9 cellular contexts compared by ENCODE assay signal in the genomic region with DNA sequence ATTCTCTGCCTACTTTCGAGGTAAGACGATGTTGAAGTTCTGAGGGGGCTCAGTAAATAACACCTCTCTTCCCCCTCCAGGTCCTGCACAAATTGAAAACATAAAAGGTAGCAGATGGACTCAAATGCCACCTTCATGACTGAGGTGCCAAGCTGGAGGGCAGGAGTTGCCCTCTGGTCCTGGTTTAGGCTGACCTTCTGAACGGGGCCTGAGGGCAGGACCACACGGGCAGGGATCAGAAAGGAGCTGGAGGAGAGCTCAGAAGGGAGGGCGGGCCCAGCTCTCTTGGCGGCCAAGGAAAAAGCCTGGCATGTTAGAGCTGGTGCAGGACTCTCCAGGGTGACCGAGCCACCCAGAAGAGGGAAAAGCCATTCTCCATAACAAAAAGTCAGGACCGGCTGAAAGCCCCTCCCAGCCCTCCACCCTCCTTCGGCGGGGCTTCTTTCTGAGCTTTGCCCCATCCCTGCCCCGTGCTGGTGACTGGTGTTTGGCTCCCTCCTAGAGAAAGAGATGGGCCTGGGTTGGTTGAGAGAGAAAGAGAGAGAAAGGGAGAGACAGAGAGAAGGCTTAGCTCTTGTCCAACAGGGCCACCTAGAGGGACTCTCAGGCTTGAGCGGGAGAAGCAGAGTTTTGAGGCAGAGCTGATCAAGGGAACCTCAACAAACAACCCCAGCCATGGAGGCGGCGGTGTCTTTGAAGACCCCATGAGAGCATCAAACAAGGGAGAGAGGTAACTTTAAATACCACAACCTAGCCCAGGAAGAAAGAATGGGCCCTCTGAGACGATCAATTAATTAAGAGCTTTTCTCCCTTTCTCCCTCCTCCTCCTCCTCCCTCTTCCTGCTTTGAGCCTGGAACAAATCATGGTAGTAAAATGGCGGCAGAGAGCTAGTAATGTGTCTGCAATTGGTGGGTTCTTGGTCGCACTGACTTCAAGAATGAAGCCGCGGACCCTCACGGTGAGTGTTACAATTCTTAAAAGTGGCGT. TPM values are rescaled to one million over a fixed set of nuclear protein-coding genes. Genes with fewer than 3 reads are reported as not detected.
A peak's percentile ranks its signal among the peaks of the same experiment; 100 is the strongest.
DNase-seq lines count a peak whose midpoint lies in the region; ATAC-seq, FAIRE-seq and TF ChIP-seq lines count a peak whose summit lies in the region.
"Had no signal": no experiment of that assay in that cellular context is flagged by ENCODE, and none has a peak within 500 bp of the region (broad histone marks: within the 10 kb centered on the region; RNA-seq: fewer than 3 reads in every experiment).

No MANE protein-coding gene starts in this region.

- no peak overlapping the region for H3K4me3 ChIP-seq in A549
- H3K4me3 ChIP-seq in LNCaP clone FGC (ENCODE audit: low read depth, low read length): no peak overlapping the region
- no peak overlapping the region for H3K4me3 ChIP-seq in cardiac muscle cell
- H3K4me3 ChIP-seq in small intestine (ENCODE audit: low read depth in 1 of 2, low read length in 2 of 2): no peak overlapping the region
- H3K4me3 ChIP-seq: lung had no signal

- WGBS in A549 (ENCODE audit: missing lambda C conversion rate): 71% methylated on average over 19 of the region's 21 CpGs
- 81 to 83% (median 83%) methylated on average over 21 of the region's 21 CpGs for WGBS in small intestine, 3 donors

- CTCF ChIA-PET in A549 (lab: Yijun Ruan, JAX): interaction anchor here (1.2 to 3.9 kb wide), 8 partner anchors 9 to 141 kb away, joined by 3 to 32 read pairs (median 6); no protein-coding TSS in a partner anchor

- no peaks in the 10 kb centered on the region for H3K36me3 ChIP-seq in cardiac muscle cell
- no peaks in the 10 kb centered on the region for H3K36me3 ChIP-seq in small intestine (ENCODE audit: control insufficient read depth in 2 of 2, insufficient read depth in 2 of 2, low read length in 2 of 2)

- ATAC-seq in A549 (peak; percentile 67 to 92), HG03196 (IDR thresholded peaks at IDR 0.05; ENCODE audit: unreplicated experiment) (no peak)

- peak; percentile 28 for TF ChIP-seq CTCF in A549 (IDR thresholded peaks at IDR 0.05)
- peak; percentile 39; the same call in 1 of the 2 replicates for TF ChIP-seq CTCF in LNCaP clone FGC (IDR thresholded peaks at IDR 0.05; ENCODE audit: control insufficient read depth, extremely low read depth, insufficient read depth)
- TF ChIP-seq CTCF in cardiac muscle cell (IDR thresholded peaks at IDR 0.05; ENCODE audit: low read depth, low read length): peak; percentile 62

- H3K27ac ChIP-seq in A549: no peak overlapping the region
- H3K27ac ChIP-seq in cardiac muscle cell: no peak overlapping the region
- H3K27ac ChIP-seq in small intestine (ENCODE audit: low read depth in 1 of 2, low read length in 1 of 2): no peak overlapping the region

- POLR2A ChIA-PET in A549 (lab: Yijun Ruan, JAX): interaction anchor here (0.6 kb wide), 1 partner anchor 84 kb away, joined by 4 read pairs; no protein-coding TSS in a partner anchor

- no peaks in the 10 kb centered on the region for H3K27me3 ChIP-seq in cardiac muscle cell
- no peaks in the 10 kb centered on the region for H3K27me3 ChIP-seq in small intestine (ENCODE audit: control insufficient read depth in 2 of 2, insufficient read depth in 2 of 2, low read length in 2 of 2)

- no peak for TF ChIP-seq POLR2A in A549 (IDR thresholded peaks at IDR 0.05; ENCODE audit: low read length)

- H3K4me2 ChIP-seq in A549: no peak overlapping the region

- no peak for TF ChIP-seq EP300 in A549 (IDR thresholded peaks at IDR 0.05)

- peak in 1 of 2 experiments; percentile 50 for DNase-seq in A549 (ENCODE audit: low read depth in 1 of 2, low spot score in 1 of 2)
- DNase-seq in ELR (ENCODE audit: low read depth): peak; percentile 62
- DNase-seq in LNCaP clone FGC (ENCODE audit: low read depth): no peak
- peak; percentile 29 for DNase-seq in activated CD4-positive, alpha-beta T cell treated with anti-CD3 and anti-CD28 coated beads, Interleukin-2, amount 50 U/mL, for 1 hour
- peak; percentile 37 to 65 for DNase-seq in cardiac muscle cell (ENCODE audit: low read depth in 1 of 2, low spot score in 1 of 2)
- peak; percentile 28 for DNase-seq in small intestine
- DNase-seq in GM19239 (ENCODE audit: insufficient read length, low spot score): no peak

- no peak for FAIRE-seq in A549 (lab: Jason Lieb, UNC)
- FAIRE-seq in small intestine (lab: Jason Lieb, UNC): no peak
- no peak for FAIRE-seq in GM19239 (lab: Jason Lieb, UNC)

- H3K4me1 ChIP-seq in A549 (no peaks in the 10 kb centered on the region), cardiac muscle cell (ENCODE audit: low read depth) (peaks cover 13% of the 10 kb centered on the region), small intestine (ENCODE audit: control insufficient read depth in 2 of 2, insufficient read depth in 1 of 2, low read depth in 1 of 2, low read length in 1 of 2) (no peaks in the 10 kb centered on the region)

- H3K9me3 ChIP-seq in A549: no peaks in the 10 kb centered on the region
- H3K9me3 ChIP-seq in cardiac muscle cell (ENCODE audit: low read depth): no peaks in the 10 kb centered on the region
- H3K9me3 ChIP-seq in small intestine (ENCODE audit: control insufficient read depth, low read depth): no peaks in the 10 kb centered on the region

- TF ChIP-seq RAD21 in A549 (conservative IDR thresholded peaks at IDR 0.05 in 1 of 2, IDR thresholded peaks at IDR 0.05 in 1 of 2): peak; percentile 47 to 66

TF ChIP-seq in A549, 52 proteins besides CTCF, POLR2A, EP300 and RAD21:
- peak; percentile 19; the same call in 1 of the 3 replicates for TF ChIP-seq SMC3 (IDR thresholded peaks at IDR 0.05)
- TF ChIP-seq JUNB (IDR thresholded peaks at IDR 0.05): no peak

RNA-seq across cellular contexts. Expression of gene WIPF1, which starts 50.8 kb away (rescaled TPM):
- polyA plus RNA-seq in A549 (2011; rRNA removed): 18.4 and 20.1 TPM in 2 replicates
- 10.5 and 14.0 TPM in 2 replicates for polyA plus RNA-seq in A549 (2012; cell fraction: cytosol; rRNA removed)
- polyA plus RNA-seq in A549 (2012; cell fraction: nucleus; rRNA removed): 9.9 and 11.3 TPM in 2 replicates
- 13.2 to 16.4 TPM (median 16.0 TPM) in 3 replicates for polyA plus RNA-seq in A549 (2017; fragmentation: RNase III; extraction: RNeasy Plus Mini Kit Qiagen cat#74134 plus additional on column Dnase treatment)
- polyA minus RNA-seq in A549 (2011; rRNA and poly(A)+ RNA removed): 12.0 and 17.0 TPM in 2 replicates
- 6.0 and 16.7 TPM in 2 replicates for total RNA-seq in cardiac muscle cell
- polyA plus RNA-seq in cardiac muscle cell: 8.3 and 18.3 TPM in 2 replicates
- polyA plus RNA-seq in small intestine: 10 to 100 TPM in 2 of 3 donors, 1 to 10 TPM in 1; 3.1 to 15.4 (median 13.8) TPM

RNA-seq across cellular contexts. Expression of gene GPR155, which starts 60.0 kb away (rescaled TPM):
- 1.5 and 1.7 TPM in 2 replicates for polyA plus RNA-seq in A549 (2011; rRNA removed)
- 0.25 and 0.26 TPM in 2 replicates for polyA plus RNA-seq in A549 (2012; cell fraction: cytosol; rRNA removed)
- 0.21 and 0.38 TPM in 2 replicates for polyA plus RNA-seq in A549 (2012; cell fraction: nucleus; rRNA removed)
- polyA plus RNA-seq in A549 (2017; fragmentation: RNase III; extraction: RNeasy Plus Mini Kit Qiagen cat#74134 plus additional on column Dnase treatment): 0.49 to 0.86 TPM (median 0.63 TPM) in 3 replicates
- 0.34 and 1.6 TPM in 2 replicates for polyA minus RNA-seq in A549 (2011; rRNA and poly(A)+ RNA removed)
- 2.7 and 4.0 TPM in 2 replicates for total RNA-seq in cardiac muscle cell
- 7.9 and 8.5 TPM in 2 replicates for polyA plus RNA-seq in cardiac muscle cell
- 1 to 10 TPM in 1 of 3 donors, under 1 TPM in 2; 0.22 to 1.9 (median 0.54) TPM for polyA plus RNA-seq in small intestine

Comparison
In these comparisons a context has a peak if more than half of its experiments do, and no peak if none do; other contexts are left out.
1. DNase-seq: peak in ELR (single experiment), activated CD4-positive, alpha-beta T cell treated with anti-CD3 and anti-CD28 coated beads, Interleukin-2, amount 50 U/mL, for 1 hour (single experiment), cardiac muscle cell (2 of 2) and small intestine (single experiment); none in LNCaP clone FGC (single experiment) and GM19239 (single experiment).
2. Peak in every context shown above with its lines, with median percentiles within 50 percentile points of each other: CTCF ChIP-seq.